25 cellular contexts compared by ENCODE assay signal in genomic region chr3:110583373-110583935, GRCh38.
A peak's percentile ranks its signal among the peaks of the same experiment; 100 is the strongest.
DNase-seq lines count a peak whose midpoint lies in the region; ATAC-seq and TF ChIP-seq lines count a peak whose summit lies in the region.
"Had no signal": no experiment of that assay in that cellular context is flagged by ENCODE, and none has a peak within 500 bp of the region (broad histone marks: within the 10 kb centered on the region; RNA-seq: fewer than 3 reads in every experiment).

No MANE protein-coding gene starts in this region.

- DNase-seq in HCEC 1CT (peak; percentile 53), WTC11 (ENCODE audit: low spot score) (no peak), iPS DF 19.7 (ENCODE audit: low read depth, low spot score) (peak; percentile 25), NCI-H1417 (lab: John Stamatoyannopoulos, UW) (no peak), thyroid gland (no peak)
- DNase-seq: ACHN; activated CD4-positive, alpha-beta T cell treated with anti-CD3 and anti-CD28 coated beads for 48 hours; effector CD8-positive, alpha-beta T cell; H7; islet precursor cell; naive thymus-derived CD4-positive, alpha-beta T cell; NCI-H187; NCI-H774; OCI-M1; ovary; SJCRH30; stimulated activated naive CD4-positive, alpha-beta T cell had no signal

- H3K4me1 Mint-ChIP-seq in WTC11: peaks cover 41% of the 10 kb centered on the region
- H3K4me1 Mint-ChIP-seq: memory B cell had no signal

- peaks cover 15% of the 10 kb centered on the region for H3K9me3 Mint-ChIP-seq in WTC11
- H3K9me3 Mint-ChIP-seq: activated naive CD4-positive, alpha-beta T cell treated with anti-CD3 and anti-CD28 coated beads, Interleukin-2, amount 50 U/mL, for 72 hours; activated T-helper 1 cell treated with anti-CD3 and anti-CD28 coated beads, Interleukin-12 subunit alpha, Interleukin-12 subunit beta, Interleukin-2, Interleukin-4 antibody, amounts not matched to agents 30 ng/mL and 10 ng/mL and 1 ng/mL, durations not matched to agents 14 hours and 24 hours and 36 hours had no signal

- peak overlapping the region; percentile 66 for H2AFZ ChIP-seq in ACC112 (ENCODE audit: low read length, unreplicated experiment)

- 72 to 76% methylated on average over 3 of the region's 3 CpGs for WGBS in thyroid gland, 2 donors

- H3K79me2 ChIP-seq in ACC112 (ENCODE audit: control insufficient read depth, insufficient read depth, low read length, unreplicated experiment): no peaks in the 10 kb centered on the region

- H3K27ac ChIP-seq in ACC112 (ENCODE audit: low read depth, low read length): peak overlapping the region; percentile 47
- H3K27ac ChIP-seq in thyroid gland: no peak overlapping the region
- H3K27ac ChIP-seq: ascending aorta; BLaER1 treated with 17β-estradiol and CSF1 and Interleukin-3, amounts not matched to agents 10 nM and 100 nM; ovary; SJCRH30 had no signal

- no peaks in the 10 kb centered on the region for H3K27me3 ChIP-seq in ACC112 (ENCODE audit: insufficient read depth, low read length)
- H3K27me3 ChIP-seq in thyroid gland: no peaks in the 10 kb centered on the region
- H3K27me3 ChIP-seq: ascending aorta; BLaER1 treated with 17β-estradiol and CSF1 and Interleukin-3, amounts not matched to agents 10 nM and 100 nM; ovary; SJCRH30 had no signal

- ATAC-seq in WTC11 (peak; percentile 94), GM21576 (IDR thresholded peaks at IDR 0.05; ENCODE audit: unreplicated experiment) (no peak), HG03280 (IDR thresholded peaks at IDR 0.05; ENCODE audit: unreplicated experiment) (no peak)
- ATAC-seq: activated naive CD4-positive, alpha-beta T cell treated with anti-CD3 and anti-CD28 coated beads, Interleukin-2, amount 50 U/mL, for 72 hours; naive thymus-derived CD4-positive, alpha-beta T cell had no signal

- no peak overlapping the region for H3K27ac Mint-ChIP-seq in WTC11
- H3K27ac Mint-ChIP-seq: activated naive CD4-positive, alpha-beta T cell treated with anti-CD3 and anti-CD28 coated beads, Interleukin-2, amount 50 U/mL, for 72 hours; activated T-helper 1 cell treated with anti-CD3 and anti-CD28 coated beads, Interleukin-12 subunit alpha, Interleukin-12 subunit beta, Interleukin-2, Interleukin-4 antibody, amounts not matched to agents 30 ng/mL and 10 ng/mL and 1 ng/mL, durations not matched to agents 14 hours and 24 hours and 36 hours; memory B cell; naive thymus-derived CD4-positive, alpha-beta T cell had no signal

- H3K36me3 Mint-ChIP-seq in WTC11: peaks cover 13% of the 10 kb centered on the region; the same call in 1 of the 2 replicates
- H3K36me3 Mint-ChIP-seq: activated naive CD4-positive, alpha-beta T cell treated with anti-CD3 and anti-CD28 coated beads, Interleukin-2, amount 50 U/mL, for 72 hours; memory B cell; naive thymus-derived CD4-positive, alpha-beta T cell had no signal

- H3K9me3 ChIP-seq in thyroid gland: no peaks in the 10 kb centered on the region
- H3K9me3 ChIP-seq: ascending aorta; BLaER1 treated with 17β-estradiol and CSF1 and Interleukin-3, amounts not matched to agents 10 nM and 100 nM; ovary; SJCRH30 had no signal

- no peak for TF ChIP-seq CTCF in WTC11 (IDR thresholded peaks at IDR 0.05)
- TF ChIP-seq CTCF in thyroid gland (IDR thresholded peaks at IDR 0.05): no peak

- POLR2A ChIA-PET in WTC11 (lab: Charles Lee): no interaction called here

- H3K27me3 Mint-ChIP-seq in WTC11 (ENCODE audit: low read depth): no peaks in the 10 kb centered on the region
- H3K27me3 Mint-ChIP-seq: memory B cell had no signal

- intact Hi-C loops in thyroid gland (cut with DNase I): no loop called here

- no peak for TF ChIP-seq POLR2A in thyroid gland (IDR thresholded peaks at IDR 0.05)

- no peak overlapping the region for H3K4me3 Mint-ChIP-seq in WTC11
- H3K4me3 Mint-ChIP-seq: activated T-helper 1 cell treated with anti-CD3 and anti-CD28 coated beads, Interleukin-12 subunit alpha, Interleukin-12 subunit beta, Interleukin-2, Interleukin-4 antibody, amounts not matched to agents 30 ng/mL and 10 ng/mL and 1 ng/mL, durations not matched to agents 14 hours and 24 hours and 36 hours; memory B cell; naive thymus-derived CD4-positive, alpha-beta T cell had no signal

- CTCF ChIA-PET in WTC11 (lab: Charles Lee): no interaction called here

- H3K4me1 ChIP-seq in ACC112 (ENCODE audit: control insufficient read depth, insufficient read depth, low read length, unreplicated experiment) (peaks cover 38% of the 10 kb centered on the region), thyroid gland (no peaks in the 10 kb centered on the region)
- H3K4me1 ChIP-seq: BLaER1 treated with 17β-estradiol and CSF1 and Interleukin-3, amounts not matched to agents 10 nM and 100 nM; SJCRH30 had no signal

- H3K4me3 ChIP-seq in ACC112 (ENCODE audit: low read depth, low read length) (no peak overlapping the region), thyroid gland (replicated peaks in 1 of 3) (no peak overlapping the region)
- H3K4me3 ChIP-seq: ascending aorta; BLaER1 treated with 17β-estradiol and CSF1 and Interleukin-3, amounts not matched to agents 10 nM and 100 nM; ovary; SJCRH30 had no signal

- H3K36me3 ChIP-seq in ACC112 (ENCODE audit: insufficient read depth, low read length) (no peaks in the 10 kb centered on the region), thyroid gland (no peaks in the 10 kb centered on the region)
- H3K36me3 ChIP-seq: ascending aorta; BLaER1 treated with 17β-estradiol and CSF1 and Interleukin-3, amounts not matched to agents 10 nM and 100 nM; ovary; SJCRH30 had no signal

TF ChIP-seq in WTC11, 78 proteins besides CTCF, POLR2A, EP300 and RAD21:
- TF ChIP-seq EMX1 (CRISPR knock-in tag; IDR thresholded peaks at IDR 0.05): no peak
- TF ChIP-seq E2F1 (CRISPR knock-in tag; IDR thresholded peaks at IDR 0.05): no peak
- no peak for TF ChIP-seq RORB (CRISPR knock-in tag; IDR thresholded peaks at IDR 0.05)
- TF ChIP-seq ESRRA (CRISPR knock-in tag; IDR thresholded peaks at IDR 0.05; ENCODE audit: borderline replicate concordance): no peak
- no peak for TF ChIP-seq ATF2 (CRISPR knock-in tag; IDR thresholded peaks at IDR 0.05; ENCODE audit: borderline replicate concordance, low read depth)
- TF ChIP-seq NFE2L1 (CRISPR knock-in tag; IDR thresholded peaks at IDR 0.05): no peak
- TF ChIP-seq IRF1 (CRISPR knock-in tag; IDR thresholded peaks at IDR 0.05): no peak
- TF ChIP-seq E2F5 (CRISPR knock-in tag; IDR thresholded peaks at IDR 0.05): no peak
- no peak for TF ChIP-seq ATF6 (CRISPR knock-in tag; IDR thresholded peaks at IDR 0.05)
- no peak for TF ChIP-seq SOX15 (CRISPR knock-in tag; IDR thresholded peaks at IDR 0.05)
- no peak for TF ChIP-seq ZNF317 (CRISPR knock-in tag; IDR thresholded peaks at IDR 0.05; ENCODE audit: borderline replicate concordance, low read depth)

Comparison
In these comparisons a context has a peak if more than half of its experiments do, and no peak if none do; other contexts are left out.
1. DNase-seq: peak in HCEC 1CT (single experiment) and iPS DF 19.7 (single experiment); none in WTC11 (single experiment), NCI-H1417 (0 of 3) and thyroid gland (0 of 2).